ENCODE assay signal across 14 cellular contexts in genomic region chr14:38290601-38291190, GRCh38. TPM values are rescaled to one million over a fixed set of nuclear protein-coding genes. Genes with fewer than 3 reads are reported as not detected.
DNase-seq lines count a peak whose midpoint lies in the region; ATAC-seq and TF ChIP-seq lines count a peak whose summit lies in the region.
"Had no signal": no experiment of that assay in that cellular context is flagged by ENCODE, and none has a peak within 500 bp of the region (broad histone marks: within the 10 kb centered on the region; RNA-seq: fewer than 3 reads in every experiment).

No MANE protein-coding gene starts in this region.

- TF ChIP-seq CTCF in AG04450 (IDR thresholded peaks at IDR 0.05; ENCODE audit: low read depth, low read length) = no peak
- no peak for TF ChIP-seq CTCF in choroid plexus epithelial cell (conservative IDR thresholded peaks at IDR 0.05; ENCODE audit: low read depth, low read length)
- TF ChIP-seq CTCF in right lobe of liver (IDR thresholded peaks at IDR 0.05) = no peak
- TF ChIP-seq CTCF in lower leg skin (IDR thresholded peaks at IDR 0.05) = no peak

- no peaks in the 10 kb centered on the region for H3K4me1 ChIP-seq in right lobe of liver

- WGBS in right lobe of liver (ENCODE audit: insufficient coverage, low coverage, low lambda C conversion rate, missing lambda C conversion rate) = 8% methylated on average over 5 of the region's 5 CpGs
- 24 to 30% methylated on average over 5 of the region's 5 CpGs for WGBS in lower leg skin, 2 donors

- POLR2A ChIA-PET in AG04450 (lab: Yijun Ruan, JAX) = no interaction called here

- H3K27ac ChIP-seq in AG04450 (ENCODE audit: low read depth, low read length) = no peak overlapping the region
- H3K27ac ChIP-seq in right lobe of liver = peak overlapping the region in 1 of 3 donors; percentile 15

- no peaks in the 10 kb centered on the region for H3K27me3 ChIP-seq in AG04450 (ENCODE audit: control insufficient read depth, insufficient read depth, low read length)
- no peaks in the 10 kb centered on the region for H3K27me3 ChIP-seq in right lobe of liver

- H3K4me3 ChIP-seq in AG04450 (ENCODE audit: low read depth, low read length) (no peak overlapping the region), choroid plexus epithelial cell (ENCODE audit: low read depth, low read length) (no peak overlapping the region), right lobe of liver (no peak overlapping the region), lower leg skin (ENCODE audit: low read depth, poor library complexity, severe bottlenecking) (no peak overlapping the region)

- H3K9me3 ChIP-seq in AG04450 (ENCODE audit: control insufficient read depth, insufficient read depth, low read length) (no peaks in the 10 kb centered on the region), right lobe of liver (no peaks in the 10 kb centered on the region)

- DNase-seq in AG04450 (ENCODE audit: low read depth, low spot score) = peak; percentile 74
- peak; percentile 69 for DNase-seq in HT1080 (ENCODE audit: low read depth)
- peak; percentile 97 for DNase-seq in choroid plexus epithelial cell (ENCODE audit: low read depth)
- DNase-seq in right lobe of liver = no peak
- DNase-seq in posterior cingulate gyrus = no peak
- no peak for DNase-seq in lower leg skin (ENCODE audit: low spot score in 2 of 2)
- no peak for DNase-seq in DMS 273 treated with DMSO at 0.1 percent for 48 hours (lab: John Stamatoyannopoulos, UW)
- DNase-seq: activated T-cell treated with anti-CD3 and anti-CD28 coated beads, Interleukin-2, amount 50 U/mL, for 48 hours; CD4-positive, CD25-positive, alpha-beta regulatory T cell; mesendoderm; NCI-H2171; stimulated activated CD4-positive, alpha-beta T cell treated with anti-CD3 and anti-CD28 coated beads, Interleukin-2, amount 100 ng/mL, for 24 hours had no signal

- intact Hi-C loops in right lobe of liver (cut with DNase I) = no loop called here
- intact Hi-C loops in posterior cingulate gyrus (cut with DNase I) = no loop called here
- intact Hi-C loops in lower leg skin (cut with DNase I; ENCODE audit: low total_unique reads) = no loop called here

- TF ChIP-seq POLR2A in right lobe of liver (IDR thresholded peaks at IDR 0.05) (no peak), lower leg skin (IDR thresholded peaks at IDR 0.05) (no peak)

- peak; percentile 74 to 94 (median 82) for ATAC-seq in right lobe of liver
- ATAC-seq in HG03039 (IDR thresholded peaks at IDR 0.05; ENCODE audit: unreplicated experiment) = no peak
- ATAC-seq: HCT116 had no signal

- no peaks in the 10 kb centered on the region for H3K36me3 ChIP-seq in right lobe of liver

- CTCF ChIA-PET in AG04450 (lab: Charles Lee) = interaction anchor here (1.3 kb wide), 1 partner anchor 80 kb away, joined by 4 read pairs; no protein-coding TSS in a partner anchor

RNA-seq across cellular contexts. Expression of gene CLEC14A, which starts 34.8 kb away (rescaled TPM):
- 0.25 and 0.38 TPM in 2 replicates for polyA plus RNA-seq in AG04450 (2011; rRNA removed)
- polyA minus RNA-seq in AG04450 (2011; rRNA and poly(A)+ RNA removed) = 0.28 TPM in 1 of 2 replicates, not detected in the other
- total RNA-seq in HT1080 (2014; rRNA removed; shearing (Covaris generic)) = not detected in 2 replicates
- not detected in 2 replicates for polyA plus RNA-seq in HT1080 (2015; cell fraction: cytosol; rRNA removed)
- not detected in 2 replicates for polyA plus RNA-seq in HT1080 (2015; cell fraction: nucleus; rRNA removed)
- total RNA-seq in right lobe of liver = 10 to 100 TPM in 1 of 6 experiments, 1 to 10 TPM in 5; 3.2 to 11.6 (median 5.6) TPM
- total RNA-seq in lower leg skin = 10 to 100 TPM; 10.2 to 25.8 (median 16.9) TPM
- total RNA-seq: CD4-positive, CD25-positive, alpha-beta regulatory T cell had no signal
- polyA plus RNA-seq: CD4-positive, CD25-positive, alpha-beta regulatory T cell had no signal

Comparison
In these comparisons a context has a peak if more than half of its experiments do, and no peak if none do; other contexts are left out.
1. DNase-seq: peak in AG04450 (single experiment), HT1080 (single experiment) and choroid plexus epithelial cell (single experiment); none in right lobe of liver (0 of 3), posterior cingulate gyrus (0 of 10), lower leg skin (0 of 2) and DMS 273 treated with DMSO at 0.1 percent for 48 hours (single experiment).